ENCODE assay signal across 8 cellular contexts in the genomic region with DNA sequence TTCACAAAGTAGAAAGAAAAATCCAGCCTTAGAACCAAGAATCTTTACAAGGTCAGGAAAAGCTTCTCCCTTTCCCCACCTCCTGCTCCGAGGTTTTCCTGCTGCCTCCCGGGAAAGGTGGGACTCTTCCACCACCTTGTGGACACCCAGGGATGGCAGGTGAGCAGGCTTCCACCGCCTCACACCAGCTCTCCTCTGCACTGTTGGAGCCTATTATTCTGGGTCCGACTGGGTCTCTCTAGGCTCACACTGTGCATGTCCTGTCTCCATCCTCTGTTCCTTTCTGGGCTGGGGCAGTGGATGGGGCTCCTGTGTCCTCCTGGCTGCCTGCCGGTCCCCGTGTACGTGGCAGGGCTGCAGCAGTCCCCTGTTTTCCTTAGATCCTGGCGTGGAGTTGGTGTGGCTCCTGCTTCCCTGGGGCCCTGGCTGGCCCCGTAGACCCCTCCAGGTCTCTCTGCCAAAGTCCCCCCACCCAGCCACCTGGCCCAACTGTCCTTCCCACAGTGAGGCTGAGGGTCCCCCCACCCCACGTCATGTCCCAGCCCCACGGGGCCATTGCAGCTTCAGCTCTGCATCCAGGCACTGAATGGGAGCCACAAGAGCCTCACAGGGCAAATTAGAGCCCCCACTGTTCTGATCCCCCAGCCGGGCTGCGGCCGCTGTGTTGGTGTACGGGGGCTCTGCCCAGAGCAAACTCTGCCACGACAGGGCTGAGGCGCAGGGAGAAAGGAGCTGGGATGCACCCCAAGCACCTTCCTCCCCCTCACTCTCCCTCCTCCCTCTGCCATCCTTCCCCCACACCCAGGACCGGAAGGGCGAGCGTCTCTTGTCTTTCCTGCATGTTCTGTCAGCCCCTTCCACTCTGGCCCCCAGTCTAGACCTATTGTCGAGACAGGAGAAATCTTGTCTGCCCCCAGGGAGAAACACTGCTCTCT. TPM values are rescaled to one million over a fixed set of nuclear protein-coding genes. Genes with fewer than 3 reads are reported as not detected.
DNase-seq lines count a peak whose midpoint lies in the region; ATAC-seq, FAIRE-seq and TF ChIP-seq lines count a peak whose summit lies in the region.

No MANE protein-coding gene starts in this region.

- H2AFZ ChIP-seq in H1 (ENCODE audit: low read length), result peak overlapping the region; percentile 52

- peak overlapping the region; percentile 92 for H4K91ac ChIP-seq in H1 (replicated peaks; ENCODE audit: insufficient read length, low read length)

- peak overlapping the region; percentile 88; the same call in 1 of the 2 replicates for H2BK15ac ChIP-seq in H1 (ENCODE audit: low read length)

- FAIRE-seq in GM19239 (lab: Jason Lieb, UNC) (peak; percentile 71), H1 (lab: Jason Lieb, UNC) (peak; percentile 81)

- WGBS in H1 (ENCODE audit: extremely low coverage in 1 of 2, insufficient coverage in 1 of 2, insufficient read length in 1 of 2, insufficient replicate concordance in 2 of 2, low coverage in 1 of 2, low lambda C conversion rate in 2 of 2, missing lambda C conversion rate in 1 of 2), 2 experiments, result 49% methylated on average over 16 of the region's 21 CpGs; no CpG with 5 or more reads in 1 of the 2 experiments

- H3K79me2 ChIP-seq in H1 (ENCODE audit: control insufficient read depth in 1 of 2, insufficient read depth in 2 of 2, low read length in 2 of 2), result no peaks in the 10 kb centered on the region

- H3K9me3 ChIP-seq in H1 (ENCODE audit: insufficient read depth in 2 of 2, low read depth in 1 of 2, low read length in 1 of 2), result no peaks in the 10 kb centered on the region

- H3K36me3 ChIP-seq in H1 (ENCODE audit: control insufficient read depth in 2 of 4, insufficient read depth in 4 of 4, low read length in 3 of 4), result no peaks in the 10 kb centered on the region

- H4K5ac ChIP-seq in H1 (ENCODE audit: insufficient read length, low read depth, low read length), result peak overlapping the region; percentile 3

- no peak overlapping the region for H2AK5ac ChIP-seq in H1 (ENCODE audit: low read depth, low read length)

- H3K4me3 ChIP-seq in AG04449 (ENCODE audit: low read depth, low read length) (no peak overlapping the region), H1 (ENCODE audit: extremely low read depth in 1 of 4, insufficient read depth in 2 of 4, low read depth in 3 of 4, low read length in 4 of 4) (no peak overlapping the region)

- 0 out of 4 replicates have a peak overlapping the region, but pooled peaks of 1 of the 2 experiments have one; percentile 32 for H3K4me2 ChIP-seq in H1 (ENCODE audit: insufficient read depth in 1 of 2, low read depth in 2 of 2, low read length in 2 of 2)

- POLR2A ChIA-PET in AG04449 (lab: Yijun Ruan, JAX) (interaction anchor here (0.7 to 1.4 kb wide), 8 partner anchors 225 to 340 kb away, joined by 3 to 7 read pairs (median 3); a partner anchor contains a TSS), H1 (lab: Charles Lee; ENCODE audit: partially characterized antibody) (interaction anchor here (0.7 to 2.5 kb wide), 14 partner anchors 9 to 340 kb away, joined by 3 to 12 read pairs (median 4); a partner anchor contains a TSS)

- TF ChIP-seq RAD21 in H1 (IDR thresholded peaks at IDR 0.05 in 1 of 2, conservative IDR thresholded peaks at IDR 0.05 in 1 of 2; ENCODE audit: low read depth in 2 of 2, low read length in 2 of 2), result peak; percentile 99 to 100

- peak overlapping the region; percentile 63; the same call in 1 of the 2 replicates for H4K8ac ChIP-seq in H1 (ENCODE audit: extremely low read depth, insufficient read depth, low read length)

- H3K18ac ChIP-seq in H1 (ENCODE audit: extremely low read depth, low read length), result peak overlapping the region; percentile 88

- H3K14ac ChIP-seq in H1 (ENCODE audit: insufficient read length), result no peak overlapping the region

- DNase-seq in AG04449 (ENCODE audit: low read depth, low spot score), result peak; percentile 24
- DNase-seq in GM19239 (ENCODE audit: insufficient read length, low spot score), result peak; percentile 59
- DNase-seq in NCI-H226, result peak; percentile 69
- peak; percentile 32 to 41 for DNase-seq in activated CD4-positive, alpha-beta T cell treated with anti-CD3 and anti-CD28 coated beads, Interleukin-2, amount 50 U/mL, for 4 hours
- peak; percentile 46 to 86 for DNase-seq in H1 (ENCODE audit: low read depth in 1 of 2, low spot score in 2 of 2)
- DNase-seq in medulla oblongata (ENCODE audit: extremely low spot score), result peak; percentile 74
- DNase-seq in stimulated activated naive CD4-positive, alpha-beta T cell treated with Interleukin-2 at 50 U/mL for 16 hours (lab: John Stamatoyannopoulos, UW), result peak; percentile 24

- peaks cover 0 to 16% (median 10%) of the 10 kb centered on the region in 4 experiments; a peak in 6 of 7 replicates for H3K4me1 ChIP-seq in H1 (replicated peaks in 1 of 4; ENCODE audit: control insufficient read depth in 3 of 4, insufficient read depth in 4 of 4, low read length in 3 of 4)

- peak overlapping the region; percentile 99 for H2BK12ac ChIP-seq in H1 (ENCODE audit: low read depth, low read length)

- no peak overlapping the region for H3K56ac ChIP-seq in H1 (replicated peaks; ENCODE audit: insufficient read length, low read depth, low read length)

- CTCF ChIA-PET in AG04449 (lab: Yijun Ruan, JAX) (interaction anchor here (0.6 to 15.2 kb wide), 57 partner anchors 8 to 646 kb away, joined by 3 to 321 read pairs (median 4); a partner anchor contains a TSS), H1 (lab: Charles Lee; ENCODE audit: partially characterized antibody) (interaction anchor here (0.6 to 11.7 kb wide), 67 partner anchors 9 to 653 kb away, joined by 3 to 249 read pairs (median 5); a partner anchor contains a TSS)

- H3K23me2 ChIP-seq in H1 (ENCODE audit: low read depth, low read length), result peaks cover 4% of the 10 kb centered on the region; the same call in 1 of the 2 replicates

- peak overlapping the region; percentile 95; the same call in 1 of the 2 replicates for H2BK5ac ChIP-seq in H1 (ENCODE audit: low read depth, low read length)

- H2BK120ac ChIP-seq in H1 (replicated peaks; ENCODE audit: low read depth, low read length), result peak overlapping the region; percentile 29

- no peak overlapping the region for H3K9ac ChIP-seq in H1 (replicated peaks in 1 of 4; ENCODE audit: extremely low read depth in 1 of 4, low read depth in 3 of 4, low read length in 3 of 4)

- TF ChIP-seq POLR2A in H1 (IDR thresholded peaks at IDR 0.05; ENCODE audit: control extremely low read depth in 1 of 2, low read depth in 2 of 2, low read length in 2 of 2), result no peak

- no peak for ATAC-seq in GM21723 (IDR thresholded peaks at IDR 0.05; ENCODE audit: unreplicated experiment)

- H3K4ac ChIP-seq in H1 (replicated peaks; ENCODE audit: insufficient read length, low read depth, low read length), result no peak overlapping the region

- H3K27ac ChIP-seq in H1 (ENCODE audit: low read depth, low read length), result no peak overlapping the region

- no peaks in the 10 kb centered on the region for H4K20me1 ChIP-seq in H1 (replicated peaks in 1 of 2; ENCODE audit: control insufficient read depth in 1 of 2, insufficient read depth in 2 of 2, low read length in 2 of 2)

- H3K23ac ChIP-seq in H1 (ENCODE audit: insufficient read length), result no peak overlapping the region

- no peak for TF ChIP-seq EP300 in H1 (IDR thresholded peaks at IDR 0.05; ENCODE audit: borderline replicate concordance in 1 of 2, low read depth in 2 of 2, low read length in 2 of 2)

- H3K79me1 ChIP-seq in H1 (ENCODE audit: low read depth, low read length), result no peaks in the 10 kb centered on the region

- peaks cover 0 to 25% (median 13%) of the 10 kb centered on the region in 4 experiments; a peak in 6 of 7 replicates for H3K27me3 ChIP-seq in H1 (replicated peaks in 1 of 4; ENCODE audit: control insufficient read depth in 3 of 4, extremely low read depth in 1 of 4, insufficient read depth in 3 of 4, low read length in 3 of 4)

- H2BK20ac ChIP-seq in H1 (ENCODE audit: low read length), result peak overlapping the region; percentile 91

- peak; percentile 94 for TF ChIP-seq CTCF in AG04449 (IDR thresholded peaks at IDR 0.05; ENCODE audit: insufficient read depth, low read length, missing control alignments)
- peak; percentile 94 to 97 (median 96) for TF ChIP-seq CTCF in H1 (IDR thresholded peaks at IDR 0.05; ENCODE audit: control extremely low read depth in 1 of 3, insufficient read depth in 1 of 3, low read depth in 1 of 3, low read length in 3 of 3)

TF ChIP-seq in H1, 55 proteins besides CTCF, POLR2A, EP300 and RAD21:
- TF ChIP-seq TEAD4 (IDR thresholded peaks at IDR 0.05; ENCODE audit: low read depth, low read length), result 0 out of 2 replicates have a peak, but pooled peaks have one; percentile 11
- no peak for TF ChIP-seq ZNF274 (IDR thresholded peaks at IDR 0.05; ENCODE audit: borderline replicate concordance, extremely low read depth, low read length)
- 0 out of 2 replicates have a peak, but pooled peaks have one; percentile 29 for TF ChIP-seq YY1 (IDR thresholded peaks at IDR 0.05; ENCODE audit: low read depth, low read length)
- 0 out of 2 replicates have a peak, but pooled peaks have one; percentile 25 for TF ChIP-seq JUND (IDR thresholded peaks at IDR 0.05; ENCODE audit: low read length)
- no peak for TF ChIP-seq BCL11A (IDR thresholded peaks at IDR 0.05; ENCODE audit: low read depth in 2 of 2, low read length in 2 of 2)
- TF ChIP-seq BRCA1 (IDR thresholded peaks at IDR 0.05; ENCODE audit: low read depth, low read length), result no peak
- peak in 1 of 2 experiments; percentile 51; a peak in 1 of 4 replicates for TF ChIP-seq SIN3A (conservative IDR thresholded peaks at IDR 0.05 in 1 of 2, IDR thresholded peaks at IDR 0.05 in 1 of 2; ENCODE audit: low read depth in 1 of 2, low read length in 2 of 2)
- no peak for TF ChIP-seq RXRA (IDR thresholded peaks at IDR 0.05; ENCODE audit: insufficient read depth, low read depth, low read length)

RNA-seq across cellular contexts. Expression of a gene that starts 3.3 kb away (rescaled TPM):
- total RNA-seq in H1 (2021; fragmentation: NEBNext Ultra II Directional; extraction: Animal tissue kit (Norgen Biotek cat#: 25700)), result 1.6 and 1.7 TPM in 2 replicates
- 1.0 and 1.6 TPM in 2 replicates for polyA plus RNA-seq in H1 (2011; rRNA removed)
- polyA plus RNA-seq in H1 (2011; cell fraction: cytosol; rRNA removed), result 0.96 TPM
- 1.5 TPM for polyA plus RNA-seq in H1 (2011; cell fraction: nucleus; rRNA removed)
- 1.6 to 2.1 TPM (median 1.8 TPM) in 4 replicates for polyA plus RNA-seq in H1 (2012, experiment 1 of 2)
- polyA plus RNA-seq in H1 (2012, experiment 2 of 2), result 1.8 TPM
- polyA plus RNA-seq in H1 (2013, experiment 1 of 2), result 2.7 TPM
- polyA plus RNA-seq in H1 (2013, experiment 2 of 2), result 3.0 TPM
- polyA minus RNA-seq in H1 (2011; rRNA and poly(A)+ RNA removed), result 0.32 and 1.1 TPM in 2 replicates
- not detected for polyA minus RNA-seq in H1 (2011; cell fraction: cytosol; rRNA and poly(A)+ RNA removed)
- polyA minus RNA-seq in H1 (2011; cell fraction: nucleus; rRNA and poly(A)+ RNA removed), result 1.2 TPM

Comparison
In these comparisons a context has a peak if more than half of its experiments do, and no peak if none do; other contexts are left out.
1. DNase-seq: peak in every context shown above with its lines; median percentile 74 in medulla oblongata; 69 in NCI-H226; 66 in H1; 59 in GM19239; 36 in activated CD4-positive, alpha-beta T cell treated with anti-CD3 and anti-CD28 coated beads, Interleukin-2, amount 50 U/mL, for 4 hours; 24 in AG04449; 24 in stimulated activated naive CD4-positive, alpha-beta T cell treated with Interleukin-2 at 50 U/mL for 16 hours.